12 cellular contexts compared by ENCODE assay signal in the genomic region with DNA sequence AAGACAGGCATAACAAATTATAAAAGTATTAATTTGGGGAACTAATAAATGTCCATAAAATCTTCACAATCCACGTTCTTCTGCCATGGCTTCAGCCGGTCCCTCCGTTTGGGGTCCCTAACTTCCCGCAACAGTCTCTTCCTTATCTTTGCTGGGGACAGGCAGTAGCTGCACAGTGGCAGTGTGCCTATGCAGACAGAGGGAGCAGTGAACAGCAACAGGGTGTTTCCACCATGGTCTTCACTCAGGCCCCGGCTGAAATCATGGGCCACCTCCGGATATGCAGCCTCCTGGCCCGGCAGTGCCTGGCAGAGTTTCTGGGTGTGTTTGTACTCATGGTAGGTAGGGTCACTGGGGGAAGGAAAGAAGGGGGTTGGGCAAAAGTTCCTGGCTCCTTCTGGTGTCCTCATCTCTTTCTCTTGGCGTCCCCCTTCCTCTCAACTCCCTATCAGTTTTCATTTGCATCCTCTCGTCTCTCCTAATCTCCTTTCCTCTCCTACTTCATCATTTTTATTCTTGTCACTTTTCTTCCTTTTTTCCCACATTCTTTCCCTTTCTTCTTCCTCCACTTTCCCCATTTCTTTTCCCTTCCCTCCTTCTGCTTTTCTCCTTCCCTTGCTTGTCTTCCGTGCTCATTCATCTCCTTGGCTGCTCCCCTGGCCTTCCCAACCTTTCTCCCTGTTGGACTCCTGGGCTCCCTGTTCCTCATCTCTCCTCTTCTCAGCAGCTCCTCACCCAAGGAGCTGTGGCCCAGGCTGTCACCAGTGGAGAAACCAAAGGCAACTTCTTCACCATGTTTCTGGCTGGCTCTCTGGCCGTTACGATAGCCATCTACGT. TPM values are rescaled to one million over a fixed set of nuclear protein-coding genes. Genes with fewer than 3 reads are reported as not detected.
"Had no signal": no experiment of that assay in that cellular context is flagged by ENCODE, and none has a peak within 500 bp of the region (broad histone marks: within the 10 kb centered on the region; RNA-seq: fewer than 3 reads in every experiment).

No MANE protein-coding gene starts in this region.

RNA-seq across cellular contexts. Expression of a gene that starts 8.4 kb away (rescaled TPM):
- total RNA-seq: neural crest cell, osteocyte, right atrium auricular region, sciatic nerve, smooth muscle cell, stomach, subcutaneous adipose tissue, temporal lobe, thoracic aorta, thyroid gland, ureter, uterus had no signal
